1 cellular context compared by ENCODE assay signal in the genomic region with DNA sequence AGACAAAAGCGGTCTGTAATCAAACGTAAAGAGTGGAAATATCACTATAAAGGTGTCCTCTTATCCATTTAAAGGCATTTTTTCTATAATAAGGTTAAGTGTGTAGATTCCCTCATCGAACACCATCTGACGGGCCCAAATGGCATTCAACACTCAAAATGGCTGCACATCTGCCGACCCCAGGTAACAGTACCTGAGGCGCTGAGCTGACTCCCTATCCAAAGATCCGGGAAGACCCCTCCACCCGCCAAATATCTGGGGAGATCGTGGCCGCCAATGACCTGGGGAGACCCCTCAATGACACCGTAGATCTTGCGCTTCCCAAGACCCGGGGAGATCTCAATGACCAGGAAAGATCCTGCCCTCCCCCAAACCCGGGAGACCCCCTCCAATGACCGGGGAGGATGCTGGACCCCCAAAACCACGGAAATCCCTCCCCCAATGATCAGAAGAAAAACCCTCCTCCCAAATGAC.
TF ChIP-seq lines count a peak whose summit lies in the region.

No MANE protein-coding gene starts in this region.

TF ChIP-seq in IMR-90, 13 proteins besides CTCF, POLR2A, EP300 and RAD21:
- TF ChIP-seq MAZ (IDR thresholded peaks at IDR 0.05; ENCODE audit: borderline replicate concordance, low read depth, low read length) (no peak), CEBPB (IDR thresholded peaks at IDR 0.05; ENCODE audit: low read depth, low read length) (no peak), FOS (IDR thresholded peaks at IDR 0.05; ENCODE audit: low read depth, low read length) (no peak), MXI1 (IDR thresholded peaks at IDR 0.05; ENCODE audit: borderline replicate concordance, low read depth, low read length) (no peak), SMC3 (IDR thresholded peaks at IDR 0.05; ENCODE audit: low read depth, low read length) (no peak), MAFK (IDR thresholded peaks at IDR 0.05; ENCODE audit: low read depth, low read length) (no peak), BHLHE40 (IDR thresholded peaks at IDR 0.05; ENCODE audit: low read depth, low read length) (no peak), RFX5 (IDR thresholded peaks at IDR 0.05; ENCODE audit: low read depth, low read length) (no peak), CHD1 (IDR thresholded peaks at IDR 0.05; ENCODE audit: low read depth, low read length) (no peak), USF2 (IDR thresholded peaks at IDR 0.05; ENCODE audit: low read depth, low read length) (no peak), RCOR1 (IDR thresholded peaks at IDR 0.05; ENCODE audit: insufficient replicate concordance, low read length) (no peak), NFE2L2 (IDR thresholded peaks at IDR 0.05; ENCODE audit: low read depth, low read length) (no peak)
- TF ChIP-seq, protein P1, sequence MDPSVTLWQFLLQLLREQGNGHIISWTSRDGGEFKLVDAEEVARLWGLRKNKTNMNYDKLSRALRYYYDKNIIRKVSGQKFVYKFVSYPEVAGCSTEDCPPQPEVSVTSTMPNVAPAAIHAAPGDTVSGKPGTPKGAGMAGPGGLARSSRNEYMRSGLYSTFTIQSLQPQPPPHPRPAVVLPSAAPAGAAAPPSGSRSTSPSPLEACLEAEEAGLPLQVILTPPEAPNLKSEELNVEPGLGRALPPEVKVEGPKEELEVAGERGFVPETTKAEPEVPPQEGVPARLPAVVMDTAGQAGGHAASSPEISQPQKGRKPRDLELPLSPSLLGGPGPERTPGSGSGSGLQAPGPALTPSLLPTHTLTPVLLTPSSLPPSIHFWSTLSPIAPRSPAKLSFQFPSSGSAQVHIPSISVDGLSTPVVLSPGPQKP (IDR thresholded peaks at IDR 0.05; ENCODE audit: borderline replicate concordance, low read depth, low read length), result no peak
